ENCODE assay signal across 11 cellular contexts in genomic region chr17:76014925-76015261, GRCh38. TPM values are rescaled to one million over a fixed set of nuclear protein-coding genes. Genes with fewer than 3 reads are reported as not detected.
DNase-seq lines count a peak whose midpoint lies in the region; ATAC-seq, FAIRE-seq and TF ChIP-seq lines count a peak whose summit lies in the region.
"Had no signal": no experiment of that assay in that cellular context is flagged by ENCODE, and none has a peak within 500 bp of the region (broad histone marks: within the 10 kb centered on the region; RNA-seq: fewer than 3 reads in every experiment).

No MANE protein-coding gene starts in this region.

- H3K9me3 ChIP-seq in SJCRH30 (replicated peaks) (no peaks in the 10 kb centered on the region), pancreas (no peaks in the 10 kb centered on the region), mucosa of descending colon (no peaks in the 10 kb centered on the region), tibial nerve (no peaks in the 10 kb centered on the region)

- H3K36me3 ChIP-seq in SJCRH30 (no peaks in the 10 kb centered on the region), pancreas (no peaks in the 10 kb centered on the region), mucosa of descending colon (ENCODE audit: low read depth) (no peaks in the 10 kb centered on the region), tibial nerve (no peaks in the 10 kb centered on the region)

- peak overlapping the region; percentile 2; the same call in 1 of the 2 replicates for H3K4me3 ChIP-seq in SJCRH30
- no peak overlapping the region for H3K4me3 ChIP-seq in pancreas
- H3K4me3 ChIP-seq in mucosa of descending colon, result no peak overlapping the region
- no peak overlapping the region for H3K4me3 ChIP-seq in tibial nerve

- TF ChIP-seq CTCF in pancreas (IDR thresholded peaks at IDR 0.05) (no peak), mucosa of descending colon (IDR thresholded peaks at IDR 0.05) (no peak), tibial nerve (IDR thresholded peaks at IDR 0.05) (no peak)

- TF ChIP-seq EP300 in tibial nerve (IDR thresholded peaks at IDR 0.05), result no peak

- 85 to 86% methylated on average over 24 to 26 of the region's 26 CpGs for WGBS in pancreas, 2 donors
- 71 to 84% methylated on average over 6 to 21 of the region's 26 CpGs for WGBS in tibial nerve, 2 donors

- H3K4me1 ChIP-seq in SJCRH30 (peaks cover 11% of the 10 kb centered on the region), pancreas (no peaks in the 10 kb centered on the region), mucosa of descending colon (ENCODE audit: low read depth) (no peaks in the 10 kb centered on the region), tibial nerve (peaks cover 0 to 9% (median 0%) of the 10 kb centered on the region in 4 donors)

- ATAC-seq in pancreas (peak; percentile 7 to 44 (median 14)), mucosa of descending colon (no peak), GM19328 (IDR thresholded peaks at IDR 0.05; ENCODE audit: unreplicated experiment) (no peak)

- no peak for FAIRE-seq in pancreas (lab: Jason Lieb, UNC)
- FAIRE-seq: endometrium had no signal

- peak; percentile 81 for DNase-seq in DMS 273 (lab: John Stamatoyannopoulos, UW; ENCODE audit: unreplicated experiment)
- DNase-seq in DMS 273 treated with DMSO at 0.1 percent for 48 hours (lab: John Stamatoyannopoulos, UW), result no peak
- DNase-seq in NCI-H1436 (lab: John Stamatoyannopoulos, UW), result peak; percentile 84
- peak; percentile 66 to 68 for DNase-seq in SJCRH30
- peak in 1 of 6 donors; percentile 41 for DNase-seq in pancreas
- no peak for DNase-seq in mucosa of descending colon
- DNase-seq in tibial nerve (ENCODE audit: low spot score in 2 of 2), result no peak

- H3K27me3 ChIP-seq in SJCRH30 (no peaks in the 10 kb centered on the region), pancreas (no peaks in the 10 kb centered on the region), tibial nerve (peaks cover 0 to 5% of the 10 kb centered on the region in 2 donors)

- H3K27ac ChIP-seq in SJCRH30 (no peak overlapping the region), pancreas (no peak overlapping the region), tibial nerve (no peak overlapping the region)
- H3K27ac ChIP-seq: 22Rv1 had no signal

- intact Hi-C loops in pancreas (cut with DNase I) (loop anchor here in 1 of 3 donors (5.0 kb wide), 1 partner anchor 267 kb away; no protein-coding TSS in a partner anchor), mucosa of descending colon (cut with DNase I, micrococcal nuclease) (no loop called here)

- no peak for TF ChIP-seq POLR2A in tibial nerve (IDR thresholded peaks at IDR 0.05)

RNA-seq across cellular contexts. Expression of gene EVPL, which starts 12.2 kb away (rescaled TPM):
- total RNA-seq in SJCRH30 (2014; rRNA removed; shearing (Covaris generic)), result 0.63 and 1.1 TPM in 2 replicates
- total RNA-seq in pancreas (1 to 10 TPM; 1.3 to 3.5 (median 2.9) TPM), mucosa of descending colon (10 to 100 TPM; 13.3 to 22.6 (median 16.3) TPM), tibial nerve (1 to 10 TPM in 2 of 4 donors, under 1 TPM in 1, not detected in 1; 0.98 to 3.0 (median 2.1) TPM)
- polyA plus RNA-seq in pancreas, result 10 to 100 TPM in 1 of 2 donors, 1 to 10 TPM in 1; 6.5 to 14.6 TPM
- total RNA-seq: lung microvascular endothelial cell had no signal

RNA-seq across cellular contexts. Expression of gene CDK3, which starts 14.2 kb away (rescaled TPM):
- total RNA-seq in SJCRH30 (2014; rRNA removed; shearing (Covaris generic)), result 2.7 and 3.1 TPM in 2 replicates
- total RNA-seq in pancreas, result 1 to 10 TPM; 1.9 to 6.3 (median 3.0) TPM
- polyA plus RNA-seq in pancreas, result 10 to 100 TPM; 32.2 to 34.7 TPM
- total RNA-seq in mucosa of descending colon, result 10 to 100 TPM in 2 of 3 donors, 1 to 10 TPM in 1; 7.9 to 16.8 (median 12.5) TPM
- 10 to 100 TPM in 1 of 4 donors, 1 to 10 TPM in 3; 3.8 to 12.3 (median 5.9) TPM for total RNA-seq in tibial nerve

RNA-seq across cellular contexts. Expression of gene TEN1, which starts 35.9 kb away (rescaled TPM):
- 11.8 and 17.7 TPM in 2 replicates for total RNA-seq in SJCRH30 (2014; rRNA removed; shearing (Covaris generic))
- total RNA-seq in pancreas (10 to 100 TPM in 5 of 6 donors, 1 to 10 TPM in 1; 6.9 to 12.9 (median 12.3) TPM), mucosa of descending colon (10 to 100 TPM; 16.1 to 36.4 (median 23.1) TPM), tibial nerve (10 to 100 TPM in 2 of 4 donors, 1 to 10 TPM in 2; 8.6 to 22.2 (median 11.5) TPM)
- polyA plus RNA-seq in pancreas, result 10 to 100 TPM; 19.7 to 35.0 TPM

RNA-seq across cellular contexts. Expression of gene ACOX1, which starts 35.9 kb away (rescaled TPM):
- total RNA-seq in SJCRH30 (2014; rRNA removed; shearing (Covaris generic)), result 34.8 and 36.4 TPM in 2 replicates
- total RNA-seq in pancreas (10 to 100 TPM; 50.4 to 74.2 (median 59.4) TPM), mucosa of descending colon (100 to 1,000 TPM; 128 to 272 (median 154) TPM), tibial nerve (10 to 100 TPM; 33.7 to 44.4 (median 39.1) TPM)
- 10 to 100 TPM; 16.3 to 25.4 TPM for polyA plus RNA-seq in pancreas

RNA-seq across cellular contexts. Expression of gene SRP68, which starts 57.4 kb away (rescaled TPM):
- 58.7 and 60.0 TPM in 2 replicates for total RNA-seq in SJCRH30 (2014; rRNA removed; shearing (Covaris generic))
- total RNA-seq in pancreas (10 to 100 TPM; 42.4 to 74.6 (median 55.3) TPM), mucosa of descending colon (10 to 100 TPM; 47.3 to 86.6 (median 53.0) TPM), tibial nerve (10 to 100 TPM; 51.5 to 58.6 (median 53.5) TPM)
- polyA plus RNA-seq in pancreas, result 10 to 100 TPM; 32.2 to 45.9 TPM

Comparison
In these comparisons a context has a peak if more than half of its experiments do, and no peak if none do; other contexts are left out.
1. DNase-seq: peak in DMS 273 (single experiment), NCI-H1436 (single experiment) and SJCRH30 (2 of 2); none in DMS 273 treated with DMSO at 0.1 percent for 48 hours (single experiment), mucosa of descending colon (0 of 3) and tibial nerve (0 of 2).
2. ATAC-seq: peak in pancreas (4 of 4); none in mucosa of descending colon (single experiment) and GM19328 (single experiment).